ENCODE assay signal across 10 cellular contexts in the genomic region with DNA sequence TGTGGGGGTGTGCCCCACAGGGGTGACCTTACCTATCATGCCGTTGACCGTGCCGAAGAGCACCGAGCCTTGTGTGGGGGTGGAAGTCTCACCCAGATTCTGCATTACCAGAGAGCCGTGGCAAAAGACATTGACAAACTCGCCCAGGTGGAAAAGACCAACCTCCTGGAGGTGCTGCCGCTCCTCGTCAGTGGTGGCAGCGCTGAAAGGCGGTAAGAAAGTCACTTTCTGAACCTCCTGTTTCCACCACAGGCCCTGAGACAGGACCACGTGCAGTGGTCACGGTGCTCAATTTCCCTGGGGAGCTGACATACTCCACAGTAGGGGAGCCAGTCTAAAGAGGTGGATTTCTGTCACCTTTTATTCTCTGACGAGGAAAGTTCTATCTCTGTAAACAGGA. TPM values are rescaled to one million over a fixed set of nuclear protein-coding genes. Genes with fewer than 3 reads are reported as not detected.
"Had no signal": no experiment of that assay in that cellular context is flagged by ENCODE, and none has a peak within 500 bp of the region (broad histone marks: within the 10 kb centered on the region; RNA-seq: fewer than 3 reads in every experiment).

No MANE protein-coding gene starts in this region.

- H3K4me3 ChIP-seq: GM23338 had no signal

- H3K4me3 Mint-ChIP-seq: GM23338, H9, IgD-negative memory B cell had no signal

- H3K4me2 ChIP-seq: GM23338, KMS-11 had no signal

- H3K27ac ChIP-seq: KMS-11 had no signal

- H3K27ac Mint-ChIP-seq: GM23338, H9 had no signal

- ATAC-seq: GM23338 had no signal

- DNase-seq: H9, HCEC 1CT, KBM-7 had no signal

- H2AFZ ChIP-seq: GM23338 had no signal

- H3K9me3 Mint-ChIP-seq: GM23338, H9, IgD-negative memory B cell had no signal

- H3K9ac ChIP-seq: KMS-11 had no signal

- H3K27me3 Mint-ChIP-seq: IgD-negative memory B cell had no signal

- FAIRE-seq: H1, H54, HTR-8/SVneo had no signal

RNA-seq across cellular contexts. Expression of a gene that starts 7.4 kb away (rescaled TPM):
- total RNA-seq: HT-29 had no signal
